Comparison of ENCODE assay signal across 14 cellular contexts in the genomic region with DNA sequence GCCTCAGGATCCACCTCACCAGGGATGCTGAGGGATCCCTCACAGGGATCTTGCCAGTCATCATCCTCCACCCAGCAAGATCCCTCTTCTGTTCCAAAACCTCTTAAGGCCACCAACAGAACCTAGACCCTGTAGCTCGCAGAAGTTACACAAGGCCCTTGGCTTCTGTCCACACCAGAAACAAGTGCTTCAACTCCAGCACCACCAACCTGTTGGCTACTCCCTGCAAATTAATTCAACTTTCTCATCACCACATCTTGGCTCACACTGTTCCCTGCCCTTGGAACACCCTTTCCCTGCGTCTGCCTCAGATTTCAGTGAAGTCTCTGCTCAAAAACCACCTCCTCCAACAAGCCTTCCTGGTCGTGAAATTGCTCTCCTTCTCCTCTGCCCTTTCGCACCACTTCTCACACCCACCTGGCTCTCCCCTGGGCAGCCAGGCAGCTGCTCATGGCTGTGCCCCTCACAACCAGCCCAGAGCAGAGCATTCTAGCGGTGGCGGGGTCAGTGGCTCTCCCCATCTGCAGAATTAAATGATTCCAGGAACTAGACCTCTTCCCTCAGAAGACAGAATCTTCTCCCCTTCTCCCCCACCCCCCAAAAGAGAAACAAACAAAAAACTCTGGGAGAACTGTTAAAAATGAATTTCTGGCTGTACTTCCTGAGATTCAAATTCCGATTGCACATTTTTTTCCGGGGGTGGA. TPM values are rescaled to one million over a fixed set of nuclear protein-coding genes. Genes with fewer than 3 reads are reported as not detected.
DNase-seq lines count a peak whose midpoint lies in the region; ATAC-seq and TF ChIP-seq lines count a peak whose summit lies in the region.
"Had no signal": no experiment of that assay in that cellular context is flagged by ENCODE, and none has a peak within 500 bp of the region (broad histone marks: within the 10 kb centered on the region; RNA-seq: fewer than 3 reads in every experiment).

No MANE protein-coding gene starts in this region.

- no peak overlapping the region for H3K18ac ChIP-seq in mesenchymal stem cell (ENCODE audit: low read depth in 1 of 2, low read length in 2 of 2)

- no peak for TF ChIP-seq POLR2A in tibial nerve (IDR thresholded peaks at IDR 0.05)

- no peak for TF ChIP-seq EP300 in tibial nerve (IDR thresholded peaks at IDR 0.05)

- no peak overlapping the region for H2BK15ac ChIP-seq in mesenchymal stem cell (ENCODE audit: low read depth, poor library complexity, severe bottlenecking)

- no peak overlapping the region for H3K4me3 ChIP-seq in HEK293 (ENCODE audit: low read depth, low read length)
- no peak overlapping the region for H3K4me3 ChIP-seq in mesenchymal stem cell (ENCODE audit: insufficient read depth in 1 of 2, low read depth in 1 of 2, low read length in 2 of 2)
- peak overlapping the region; percentile 56 to 83 (median 64) for H3K4me3 ChIP-seq in tibial nerve
- H3K4me3 ChIP-seq: SJSA1 had no signal

- DNase-seq in caudate nucleus (lab: John Stamatoyannopoulos, UW) = no peak
- no peak for DNase-seq in mesenchymal stem cell
- no peak for DNase-seq in tibial nerve (ENCODE audit: low spot score in 2 of 2)
- DNase-seq in NCI-H226 = no peak
- DNase-seq: activated CD4-positive, CD25-positive, alpha-beta regulatory T cell treated with anti-CD3 and anti-CD28 coated beads, Interleukin-2, amount 50 U/mL, for 72 hours; activated naive CD4-positive, alpha-beta T cell treated with Interleukin-2 at 50 U/mL for 16 hours; heart right ventricle; MM.1S; NCI-H2029; NCI-H524 treated with DMSO at 0.1 percent for 48 hours had no signal

- H3K4ac ChIP-seq in mesenchymal stem cell (ENCODE audit: low read depth in 1 of 2, low read length in 2 of 2) = no peak overlapping the region

- no peak for TF ChIP-seq CTCF in HEK293 (tag by site-specific recombination; IDR thresholded peaks at IDR 0.05)
- TF ChIP-seq CTCF in tibial nerve (IDR thresholded peaks at IDR 0.05) = no peak

- CTCF ChIA-PET in HEK293 (lab: Yijun Ruan, JAX) = no interaction called here

- no peak overlapping the region for H4K8ac ChIP-seq in mesenchymal stem cell (ENCODE audit: low read length)

- H3K14ac ChIP-seq in mesenchymal stem cell (ENCODE audit: low read length in 2 of 2) = no peak overlapping the region

- H3K27me3 ChIP-seq in mesenchymal stem cell (ENCODE audit: control insufficient read depth in 1 of 2, insufficient read depth in 1 of 2, low read length in 2 of 2) (peaks cover 5 to 57% of the 10 kb centered on the region in 2 experiments), tibial nerve (peaks cover 0 to 7% of the 10 kb centered on the region in 2 donors)
- H3K27me3 ChIP-seq: SJSA1 had no signal

- no peak overlapping the region for H2BK120ac ChIP-seq in mesenchymal stem cell (ENCODE audit: low read depth, low read length)

- H2AK5ac ChIP-seq in mesenchymal stem cell (ENCODE audit: low read length, severe bottlenecking) = peak overlapping the region; percentile 1

- H3K9me3 ChIP-seq in HEK293 (ENCODE audit: control insufficient read depth, insufficient read depth, low read depth, low read length) (no peaks in the 10 kb centered on the region), mesenchymal stem cell (ENCODE audit: control insufficient read depth, low read length) (no peaks in the 10 kb centered on the region), tibial nerve (no peaks in the 10 kb centered on the region)
- H3K9me3 ChIP-seq: heart right ventricle, SJSA1 had no signal

- POLR2A ChIA-PET in HEK293 (lab: Yijun Ruan, JAX) = interaction anchor here (1.5 kb wide), 1 partner anchor 18 kb away, joined by 5 read pairs; no protein-coding TSS in a partner anchor

- H3K23ac ChIP-seq in mesenchymal stem cell (ENCODE audit: low read length in 2 of 2) = no peak overlapping the region

- peaks cover 2% of the 10 kb centered on the region for H3K79me1 ChIP-seq in mesenchymal stem cell (replicated peaks; ENCODE audit: low read length, poor library complexity, severe bottlenecking)

- H3K27ac ChIP-seq in HEK293 (ENCODE audit: extremely low read depth, low read depth, low read length) (no peak overlapping the region), caudate nucleus (ENCODE audit: low read depth, low read length) (peak overlapping the region; percentile 93), mesenchymal stem cell (ENCODE audit: low read length, poor library complexity, severe bottlenecking) (no peak overlapping the region), tibial nerve (peak overlapping the region; percentile 74 to 88 (median 84))
- H3K27ac ChIP-seq: SJSA1 had no signal

- WGBS in mesenchymal stem cell = 87% methylated on average over 8 of the region's 8 CpGs
- 43 to 47% methylated on average over 8 of the region's 8 CpGs for WGBS in tibial nerve, 2 donors

- no peak overlapping the region for H2BK12ac ChIP-seq in mesenchymal stem cell (ENCODE audit: low read length in 2 of 2)

- H4K91ac ChIP-seq in mesenchymal stem cell (ENCODE audit: low read length) = no peak overlapping the region

- no peak overlapping the region for H2AFZ ChIP-seq in mesenchymal stem cell (ENCODE audit: low read depth, low read length)

- no peaks in the 10 kb centered on the region; the same call in 1 of the 2 replicates for H3K4me1 ChIP-seq in HEK293 (ENCODE audit: control insufficient read depth, insufficient read depth, low read length)
- peaks cover 22% of the 10 kb centered on the region for H3K4me1 ChIP-seq in mesenchymal stem cell (ENCODE audit: control insufficient read depth, insufficient read depth, low read depth, low read length)
- H3K4me1 ChIP-seq in tibial nerve = peaks cover 0 to 66% (median 21%) of the 10 kb centered on the region in 4 donors

- H2BK5ac ChIP-seq in mesenchymal stem cell (ENCODE audit: low read depth, low read length, poor library complexity, severe bottlenecking) = no peak overlapping the region

- no peaks in the 10 kb centered on the region for H3K36me3 ChIP-seq in HEK293 (ENCODE audit: control insufficient read depth in 2 of 2, insufficient read depth in 1 of 2, low read length in 2 of 2)
- no peaks in the 10 kb centered on the region for H3K36me3 ChIP-seq in mesenchymal stem cell (ENCODE audit: control insufficient read depth in 1 of 2, insufficient read depth in 2 of 2, low read depth in 1 of 2, low read length in 2 of 2)
- H3K36me3 ChIP-seq in tibial nerve = no peaks in the 10 kb centered on the region
- H3K36me3 ChIP-seq: heart right ventricle, SJSA1 had no signal

- no peak for ATAC-seq in HG03442 (IDR thresholded peaks at IDR 0.05; ENCODE audit: unreplicated experiment)
- ATAC-seq in GM18520 (IDR thresholded peaks at IDR 0.05; ENCODE audit: unreplicated experiment) = no peak

- H3K9ac ChIP-seq in mesenchymal stem cell (ENCODE audit: low read length) = no peak overlapping the region

- H3K4me2 ChIP-seq in mesenchymal stem cell (ENCODE audit: low read length, poor library complexity, severe bottlenecking) = no peak overlapping the region

TF ChIP-seq in HEK293, 187 proteins besides CTCF, POLR2A, EP300 and RAD21 (continues in another document):
- no peak for TF ChIP-seq ZNF473 (tag by site-specific recombination; IDR thresholded peaks at IDR 0.05)
- no peak for TF ChIP-seq ZNF211 (tag by site-specific recombination; IDR thresholded peaks at IDR 0.05; ENCODE audit: low read depth)
- TF ChIP-seq ZNF214 (tag by site-specific recombination; IDR thresholded peaks at IDR 0.05; ENCODE audit: borderline replicate concordance) = no peak
- TF ChIP-seq, protein P1, sequence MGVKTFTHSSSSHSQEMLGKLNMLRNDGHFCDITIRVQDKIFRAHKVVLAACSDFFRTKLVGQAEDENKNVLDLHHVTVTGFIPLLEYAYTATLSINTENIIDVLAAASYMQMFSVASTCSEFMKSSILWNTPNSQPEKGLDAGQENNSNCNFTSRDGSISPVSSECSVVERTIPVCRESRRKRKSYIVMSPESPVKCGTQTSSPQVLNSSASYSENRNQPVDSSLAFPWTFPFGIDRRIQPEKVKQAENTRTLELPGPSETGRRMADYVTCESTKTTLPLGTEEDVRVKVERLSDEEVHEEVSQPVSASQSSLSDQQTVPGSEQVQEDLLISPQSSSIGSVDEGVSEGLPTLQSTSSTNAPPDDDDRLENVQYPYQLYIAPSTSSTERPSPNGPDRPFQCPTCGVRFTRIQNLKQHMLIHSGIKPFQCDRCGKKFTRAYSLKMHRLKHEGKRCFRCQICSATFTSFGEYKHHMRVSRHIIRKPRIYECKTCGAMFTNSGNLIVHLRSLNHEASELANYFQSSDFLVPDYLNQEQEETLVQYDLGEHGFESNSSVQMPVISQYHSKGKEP (tag by site-specific recombination; IDR thresholded peaks at IDR 0.05) = no peak
- peak; percentile 96 for TF ChIP-seq SCRT2 (tag by site-specific recombination; IDR thresholded peaks at IDR 0.05)
- TF ChIP-seq, protein P2, sequence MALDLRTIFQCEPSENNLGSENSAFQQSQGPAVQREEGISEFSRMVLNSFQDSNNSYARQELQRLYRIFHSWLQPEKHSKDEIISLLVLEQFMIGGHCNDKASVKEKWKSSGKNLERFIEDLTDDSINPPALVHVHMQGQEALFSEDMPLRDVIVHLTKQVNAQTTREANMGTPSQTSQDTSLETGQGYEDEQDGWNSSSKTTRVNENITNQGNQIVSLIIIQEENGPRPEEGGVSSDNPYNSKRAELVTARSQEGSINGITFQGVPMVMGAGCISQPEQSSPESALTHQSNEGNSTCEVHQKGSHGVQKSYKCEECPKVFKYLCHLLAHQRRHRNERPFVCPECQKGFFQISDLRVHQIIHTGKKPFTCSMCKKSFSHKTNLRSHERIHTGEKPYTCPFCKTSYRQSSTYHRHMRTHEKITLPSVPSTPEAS (tag by site-specific recombination; IDR thresholded peaks at IDR 0.05) = no peak
- no peak for TF ChIP-seq ZNF555 (tag by site-specific recombination; conservative IDR thresholded peaks at IDR 0.05)

RNA-seq across cellular contexts. Expression of a gene that starts 1.8 kb away (rescaled TPM):
- 0.11 TPM for polyA plus RNA-seq in mesenchymal stem cell (2013, experiment 1 of 2)
- 0.03 TPM for polyA plus RNA-seq in mesenchymal stem cell (2013, experiment 2 of 2)
- total RNA-seq in tibial nerve = 100 to 1,000 TPM; 162 to 363 (median 321) TPM
- total RNA-seq: SJSA1 had no signal

RNA-seq across cellular contexts. Expression of a gene that starts 37.6 kb away (rescaled TPM):
- 81.6 TPM for polyA plus RNA-seq in mesenchymal stem cell (2013, experiment 1 of 2)
- 83.7 TPM for polyA plus RNA-seq in mesenchymal stem cell (2013, experiment 2 of 2)
- 10 to 100 TPM; 54.0 to 63.8 (median 55.5) TPM for total RNA-seq in tibial nerve

Comparison
In these comparisons a context has a peak if more than half of its experiments do, and no peak if none do; other contexts are left out.
1. H3K27ac ChIP-seq: peak in caudate nucleus (single experiment) and tibial nerve (4 of 4); none in HEK293 (single experiment) and mesenchymal stem cell (single experiment).
2. H3K4me3 ChIP-seq: peak in tibial nerve (4 of 4); none in HEK293 (single experiment) and mesenchymal stem cell (0 of 2).